In the genomic region with DNA sequence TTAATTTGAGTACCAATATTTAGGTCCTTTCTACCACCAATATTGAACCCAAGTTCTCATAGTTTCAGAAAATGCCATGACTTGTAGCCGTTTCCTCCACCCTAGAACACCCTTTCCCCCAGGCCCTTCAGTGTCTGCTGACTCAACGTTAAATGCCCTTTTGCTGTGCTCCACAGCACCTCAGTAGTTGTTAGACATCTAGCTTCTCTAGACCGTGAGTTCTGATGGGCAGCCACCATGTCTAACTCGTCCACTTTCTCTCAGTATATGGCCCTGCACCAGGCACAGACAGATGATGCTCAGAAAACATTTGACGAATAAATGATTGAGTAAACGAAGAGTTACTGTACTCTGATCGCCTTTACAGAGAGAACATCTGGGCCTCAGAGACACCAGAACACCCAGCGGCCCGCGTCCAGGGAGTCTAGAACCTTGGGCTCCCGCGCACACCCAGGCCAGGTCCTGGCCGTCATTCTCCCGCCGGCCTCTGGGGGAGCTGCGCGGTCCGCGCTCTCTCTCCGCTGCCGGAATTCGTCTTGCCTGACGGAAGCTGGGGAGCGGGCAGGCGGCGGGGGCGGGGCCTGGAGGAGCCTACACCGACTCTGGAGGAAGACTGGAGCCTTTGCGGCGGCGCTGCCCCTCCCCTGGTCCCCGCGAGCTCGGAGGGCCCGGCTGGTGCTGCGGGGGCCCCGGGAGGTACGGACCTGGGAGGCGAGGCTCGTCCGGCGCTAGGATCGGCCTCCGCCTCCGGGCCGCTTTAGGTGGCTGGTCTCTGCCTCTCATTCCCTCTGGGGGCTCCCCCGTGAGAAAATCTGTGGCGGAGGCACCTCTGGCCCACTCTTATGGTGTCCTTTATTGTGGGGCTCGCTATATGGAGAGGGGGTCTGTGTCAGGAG, we compare ENCODE assay signal across 1 cellular context.
TF ChIP-seq lines count a peak whose summit lies in the region.

NKIRAS2 (plus strand) TSS at position 582 of the 896 bp plus-strand sequence. CDS start 1,488 bp downstream, outside the sequence.

TF ChIP-seq in HEK293, 187 proteins besides CTCF, POLR2A, EP300 and RAD21 (continued from another document and continues in another):
- TF ChIP-seq ZNF280D (tag by site-specific recombination; IDR thresholded peaks at IDR 0.05) (no peak), ZNF514 (tag by site-specific recombination; IDR thresholded peaks at IDR 0.05) (no peak), SCRT2 (tag by site-specific recombination; IDR thresholded peaks at IDR 0.05) (peak; percentile 11; the same call in 1 of the 2 replicates), OSR2 (tag by site-specific recombination; IDR thresholded peaks at IDR 0.05) (peak; percentile 24; the same call in 1 of the 2 replicates), ZNF530 (tag by site-specific recombination; IDR thresholded peaks at IDR 0.05; ENCODE audit: low read depth) (no peak), ZFP37 (tag by site-specific recombination; IDR thresholded peaks at IDR 0.05) (peak; percentile 33; the same call in 1 of the 2 replicates), KLF1 (tag by site-specific recombination; IDR thresholded peaks at IDR 0.05) (no peak), ZNF654 (tag by site-specific recombination; IDR thresholded peaks at IDR 0.05; ENCODE audit: low read depth) (no peak), ZNF214 (tag by site-specific recombination; IDR thresholded peaks at IDR 0.05; ENCODE audit: borderline replicate concordance) (no peak), GLIS2 (tag by site-specific recombination; IDR thresholded peaks at IDR 0.05) (peak; percentile 82), ZNF2 (tag by site-specific recombination; IDR thresholded peaks at IDR 0.05) (peak; percentile 51; the same call in 1 of the 2 replicates), ZNF391 (tag by site-specific recombination; IDR thresholded peaks at IDR 0.05; ENCODE audit: borderline replicate concordance, low read depth) (peak; percentile 57; the same call in 1 of the 2 replicates), ZNF510 (tag by site-specific recombination; IDR thresholded peaks at IDR 0.05; ENCODE audit: insufficient replicate concordance) (no peak), ZNF555 (tag by site-specific recombination; conservative IDR thresholded peaks at IDR 0.05) (no peak), BCL11A (tag by site-specific recombination; IDR thresholded peaks at IDR 0.05; ENCODE audit: low read depth) (no peak), ZNF76 (tag by site-specific recombination; IDR thresholded peaks at IDR 0.05; ENCODE audit: borderline replicate concordance, low read depth) (peak; percentile 54; the same call in 1 of the 2 replicates), ZNF280C (tag by site-specific recombination; IDR thresholded peaks at IDR 0.05) (no peak), ZNF169 (tag by site-specific recombination; IDR thresholded peaks at IDR 0.05) (no peak), ZNF830 (tag by site-specific recombination; IDR thresholded peaks at IDR 0.05; ENCODE audit: low read depth) (no peak), ZNF274 (IDR thresholded peaks at IDR 0.05; ENCODE audit: low read length) (no peak), ZNF274 (tag by site-specific recombination; IDR thresholded peaks at IDR 0.05; ENCODE audit: borderline replicate concordance) (no peak)
- TF ChIP-seq, protein P1, sequence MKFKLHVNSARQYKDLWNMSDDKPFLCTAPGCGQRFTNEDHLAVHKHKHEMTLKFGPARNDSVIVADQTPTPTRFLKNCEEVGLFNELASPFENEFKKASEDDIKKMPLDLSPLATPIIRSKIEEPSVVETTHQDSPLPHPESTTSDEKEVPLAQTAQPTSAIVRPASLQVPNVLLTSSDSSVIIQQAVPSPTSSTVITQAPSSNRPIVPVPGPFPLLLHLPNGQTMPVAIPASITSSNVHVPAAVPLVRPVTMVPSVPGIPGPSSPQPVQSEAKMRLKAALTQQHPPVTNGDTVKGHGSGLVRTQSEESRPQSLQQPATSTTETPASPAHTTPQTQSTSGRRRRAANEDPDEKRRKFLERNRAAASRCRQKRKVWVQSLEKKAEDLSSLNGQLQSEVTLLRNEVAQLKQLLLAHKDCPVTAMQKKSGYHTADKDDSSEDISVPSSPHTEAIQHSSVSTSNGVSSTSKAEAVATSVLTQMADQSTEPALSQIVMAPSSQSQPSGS (tag by site-specific recombination; IDR thresholded peaks at IDR 0.05; ENCODE audit: low read depth) = no peak
- TF ChIP-seq, protein P2, sequence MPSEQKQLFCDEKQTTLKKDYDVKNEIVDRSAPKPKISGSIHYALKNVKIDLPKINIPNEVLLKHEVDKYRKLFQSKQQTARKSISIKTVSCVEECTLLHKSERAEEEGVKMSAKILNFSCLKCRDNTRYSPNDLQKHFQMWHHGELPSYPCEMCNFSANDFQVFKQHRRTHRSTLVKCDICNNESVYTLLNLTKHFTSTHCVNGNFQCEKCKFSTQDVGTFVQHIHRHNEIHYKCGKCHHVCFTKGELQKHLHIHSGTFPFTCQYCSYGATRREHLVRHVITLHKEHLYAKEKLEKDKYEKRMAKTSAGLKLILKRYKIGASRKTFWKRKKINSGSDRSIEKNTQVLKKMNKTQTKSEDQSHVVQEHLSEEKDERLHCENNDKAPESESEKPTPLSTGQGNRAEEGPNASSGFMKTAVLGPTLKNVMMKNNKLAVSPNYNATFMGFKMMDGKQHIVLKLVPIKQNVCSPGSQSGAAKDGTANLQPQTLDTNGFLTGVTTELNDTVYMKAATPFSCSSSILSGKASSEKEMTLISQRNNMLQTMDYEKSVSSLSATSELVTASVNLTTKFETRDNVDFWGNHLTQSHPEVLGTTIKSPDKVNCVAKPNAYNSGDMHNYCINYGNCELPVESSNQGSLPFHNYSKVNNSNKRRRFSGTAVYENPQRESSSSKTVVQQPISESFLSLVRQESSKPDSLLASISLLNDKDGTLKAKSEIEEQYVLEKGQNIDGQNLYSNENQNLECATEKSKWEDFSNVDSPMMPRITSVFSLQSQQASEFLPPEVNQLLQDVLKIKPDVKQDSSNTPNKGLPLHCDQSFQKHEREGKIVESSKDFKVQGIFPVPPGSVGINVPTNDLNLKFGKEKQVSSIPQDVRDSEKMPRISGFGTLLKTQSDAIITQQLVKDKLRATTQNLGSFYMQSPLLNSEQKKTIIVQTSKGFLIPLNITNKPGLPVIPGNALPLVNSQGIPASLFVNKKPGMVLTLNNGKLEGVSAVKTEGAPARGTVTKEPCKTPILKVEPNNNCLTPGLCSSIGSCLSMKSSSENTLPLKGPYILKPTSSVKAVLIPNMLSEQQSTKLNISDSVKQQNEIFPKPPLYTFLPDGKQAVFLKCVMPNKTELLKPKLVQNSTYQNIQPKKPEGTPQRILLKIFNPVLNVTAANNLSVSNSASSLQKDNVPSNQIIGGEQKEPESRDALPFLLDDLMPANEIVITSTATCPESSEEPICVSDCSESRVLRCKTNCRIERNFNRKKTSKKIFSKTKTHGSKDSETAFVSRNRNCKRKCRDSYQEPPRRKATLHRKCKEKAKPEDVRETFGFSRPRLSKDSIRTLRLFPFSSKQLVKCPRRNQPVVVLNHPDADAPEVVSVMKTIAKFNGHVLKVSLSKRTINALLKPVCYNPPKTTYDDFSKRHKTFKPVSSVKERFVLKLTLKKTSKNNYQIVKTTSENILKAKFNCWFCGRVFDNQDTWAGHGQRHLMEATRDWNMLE (tag by site-specific recombination; conservative IDR thresholded peaks at IDR 0.05; ENCODE audit: low read depth) = peak; percentile 91
- TF ChIP-seq, protein P3, sequence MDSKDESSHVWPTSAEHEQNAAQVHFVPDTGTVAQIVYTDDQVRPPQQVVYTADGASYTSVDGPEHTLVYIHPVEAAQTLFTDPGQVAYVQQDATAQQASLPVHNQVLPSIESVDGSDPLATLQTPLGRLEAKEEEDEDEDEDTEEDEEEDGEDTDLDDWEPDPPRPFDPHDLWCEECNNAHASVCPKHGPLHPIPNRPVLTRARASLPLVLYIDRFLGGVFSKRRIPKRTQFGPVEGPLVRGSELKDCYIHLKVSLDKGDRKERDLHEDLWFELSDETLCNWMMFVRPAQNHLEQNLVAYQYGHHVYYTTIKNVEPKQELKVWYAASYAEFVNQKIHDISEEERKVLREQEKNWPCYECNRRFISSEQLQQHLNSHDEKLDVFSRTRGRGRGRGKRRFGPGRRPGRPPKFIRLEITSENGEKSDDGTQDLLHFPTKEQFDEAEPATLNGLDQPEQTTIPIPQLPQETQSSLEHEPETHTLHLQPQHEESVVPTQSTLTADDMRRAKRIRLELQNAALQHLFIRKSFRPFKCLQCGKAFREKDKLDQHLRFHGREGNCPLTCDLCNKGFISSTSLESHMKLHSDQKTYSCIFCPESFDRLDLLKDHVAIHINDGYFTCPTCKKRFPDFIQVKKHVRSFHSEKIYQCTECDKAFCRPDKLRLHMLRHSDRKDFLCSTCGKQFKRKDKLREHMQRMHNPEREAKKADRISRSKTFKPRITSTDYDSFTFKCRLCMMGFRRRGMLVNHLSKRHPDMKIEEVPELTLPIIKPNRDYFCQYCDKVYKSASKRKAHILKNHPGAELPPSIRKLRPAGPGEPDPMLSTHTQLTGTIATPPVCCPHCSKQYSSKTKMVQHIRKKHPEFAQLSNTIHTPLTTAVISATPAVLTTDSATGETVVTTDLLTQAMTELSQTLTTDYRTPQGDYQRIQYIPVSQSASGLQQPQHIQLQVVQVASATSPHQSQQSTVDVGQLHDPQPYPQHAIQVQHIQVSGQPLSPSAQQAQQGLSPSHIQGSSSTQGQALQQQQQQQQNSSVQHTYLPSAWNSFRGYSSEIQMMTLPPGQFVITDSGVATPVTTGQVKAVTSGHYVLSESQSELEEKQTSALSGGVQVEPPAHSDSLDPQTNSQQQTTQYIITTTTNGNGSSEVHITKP (tag by site-specific recombination; IDR thresholded peaks at IDR 0.05) = peak; percentile 52
- TF ChIP-seq, protein P4, sequence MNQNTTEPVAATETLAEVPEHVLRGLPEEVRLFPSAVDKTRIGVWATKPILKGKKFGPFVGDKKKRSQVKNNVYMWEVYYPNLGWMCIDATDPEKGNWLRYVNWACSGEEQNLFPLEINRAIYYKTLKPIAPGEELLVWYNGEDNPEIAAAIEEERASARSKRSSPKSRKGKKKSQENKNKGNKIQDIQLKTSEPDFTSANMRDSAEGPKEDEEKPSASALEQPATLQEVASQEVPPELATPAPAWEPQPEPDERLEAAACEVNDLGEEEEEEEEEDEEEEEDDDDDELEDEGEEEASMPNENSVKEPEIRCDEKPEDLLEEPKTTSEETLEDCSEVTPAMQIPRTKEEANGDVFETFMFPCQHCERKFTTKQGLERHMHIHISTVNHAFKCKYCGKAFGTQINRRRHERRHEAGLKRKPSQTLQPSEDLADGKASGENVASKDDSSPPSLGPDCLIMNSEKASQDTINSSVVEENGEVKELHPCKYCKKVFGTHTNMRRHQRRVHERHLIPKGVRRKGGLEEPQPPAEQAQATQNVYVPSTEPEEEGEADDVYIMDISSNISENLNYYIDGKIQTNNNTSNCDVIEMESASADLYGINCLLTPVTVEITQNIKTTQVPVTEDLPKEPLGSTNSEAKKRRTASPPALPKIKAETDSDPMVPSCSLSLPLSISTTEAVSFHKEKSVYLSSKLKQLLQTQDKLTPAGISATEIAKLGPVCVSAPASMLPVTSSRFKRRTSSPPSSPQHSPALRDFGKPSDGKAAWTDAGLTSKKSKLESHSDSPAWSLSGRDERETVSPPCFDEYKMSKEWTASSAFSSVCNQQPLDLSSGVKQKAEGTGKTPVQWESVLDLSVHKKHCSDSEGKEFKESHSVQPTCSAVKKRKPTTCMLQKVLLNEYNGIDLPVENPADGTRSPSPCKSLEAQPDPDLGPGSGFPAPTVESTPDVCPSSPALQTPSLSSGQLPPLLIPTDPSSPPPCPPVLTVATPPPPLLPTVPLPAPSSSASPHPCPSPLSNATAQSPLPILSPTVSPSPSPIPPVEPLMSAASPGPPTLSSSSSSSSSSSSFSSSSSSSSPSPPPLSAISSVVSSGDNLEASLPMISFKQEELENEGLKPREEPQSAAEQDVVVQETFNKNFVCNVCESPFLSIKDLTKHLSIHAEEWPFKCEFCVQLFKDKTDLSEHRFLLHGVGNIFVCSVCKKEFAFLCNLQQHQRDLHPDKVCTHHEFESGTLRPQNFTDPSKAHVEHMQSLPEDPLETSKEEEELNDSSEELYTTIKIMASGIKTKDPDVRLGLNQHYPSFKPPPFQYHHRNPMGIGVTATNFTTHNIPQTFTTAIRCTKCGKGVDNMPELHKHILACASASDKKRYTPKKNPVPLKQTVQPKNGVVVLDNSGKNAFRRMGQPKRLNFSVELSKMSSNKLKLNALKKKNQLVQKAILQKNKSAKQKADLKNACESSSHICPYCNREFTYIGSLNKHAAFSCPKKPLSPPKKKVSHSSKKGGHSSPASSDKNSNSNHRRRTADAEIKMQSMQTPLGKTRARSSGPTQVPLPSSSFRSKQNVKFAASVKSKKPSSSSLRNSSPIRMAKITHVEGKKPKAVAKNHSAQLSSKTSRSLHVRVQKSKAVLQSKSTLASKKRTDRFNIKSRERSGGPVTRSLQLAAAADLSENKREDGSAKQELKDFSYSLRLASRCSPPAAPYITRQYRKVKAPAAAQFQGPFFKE (tag by site-specific recombination; IDR thresholded peaks at IDR 0.05; ENCODE audit: borderline replicate concordance) = no peak
